Comparison of ENCODE assay signal across 9 cellular contexts in genomic region chr10:127376071-127376470, GRCh38.
"Had no signal": no experiment of that assay in that cellular context is flagged by ENCODE, and none has a peak within 500 bp of the region (broad histone marks: within the 10 kb centered on the region; RNA-seq: fewer than 3 reads in every experiment).

No MANE protein-coding gene starts in this region.

- H3K9me3 ChIP-seq: HAP-1 had no signal

- ATAC-seq: HCT116, HepG2, K562 had no signal

- H3K36me3 ChIP-seq: HAP-1 had no signal

- H3K27ac ChIP-seq: GM23248, HL-60 had no signal

- H3K4me3 ChIP-seq: GM23248, HAP-1, K562 had no signal

- DNase-seq: GM23248, GOT3, H7, HFFc6 had no signal

- H3K9ac ChIP-seq: GM23248 had no signal

- H3K4me1 ChIP-seq: HAP-1 had no signal

- H2AFZ ChIP-seq: GM23248 had no signal
